Comparison of ENCODE assay signal across 18 cellular contexts in the genomic region with DNA sequence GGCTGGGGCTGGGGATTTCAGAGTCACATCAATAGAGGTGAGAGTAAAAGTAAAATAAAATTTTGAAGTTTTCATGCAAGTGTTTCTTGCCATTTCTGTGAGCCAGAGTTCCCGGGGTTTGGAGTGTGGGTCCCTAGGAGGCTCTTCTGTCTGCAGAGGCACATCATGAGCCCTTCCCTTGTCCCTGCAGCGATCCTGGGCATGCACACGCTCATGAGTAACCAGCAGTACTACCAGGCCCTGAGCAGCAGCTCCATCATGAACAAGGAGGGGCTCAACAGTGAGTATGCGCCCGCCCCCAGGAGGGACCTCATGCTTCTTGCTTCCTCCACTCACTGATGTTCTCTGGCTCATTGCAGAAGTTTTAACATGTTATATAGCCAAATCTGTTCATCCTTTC.
A peak's percentile ranks its signal among the peaks of the same experiment; 100 is the strongest.
DNase-seq lines count a peak whose midpoint lies in the region; ATAC-seq and TF ChIP-seq lines count a peak whose summit lies in the region.
"Had no signal": no experiment of that assay in that cellular context is flagged by ENCODE, and none has a peak within 500 bp of the region (broad histone marks: within the 10 kb centered on the region; RNA-seq: fewer than 3 reads in every experiment).

No MANE protein-coding gene starts in this region.

- no peak for TF ChIP-seq POLR2A in thyroid gland (IDR thresholded peaks at IDR 0.05)

- H3K27me3 ChIP-seq in ascending aorta (no peaks in the 10 kb centered on the region), neural progenitor cell (no peaks in the 10 kb centered on the region), thyroid gland (no peaks in the 10 kb centered on the region)
- H3K27me3 ChIP-seq: BLaER1 had no signal

- peak overlapping the region; percentile 6 for H3K27ac Mint-ChIP-seq in neural progenitor cell
- no peak overlapping the region for H3K27ac Mint-ChIP-seq in activated naive CD8-positive, alpha-beta T cell treated with anti-CD3 and anti-CD28 coated beads for 36 hours
- no peak overlapping the region for H3K27ac Mint-ChIP-seq in activated T-cell treated with anti-CD3 and anti-CD28 coated beads, Interleukin-2, amount 50 U/mL, for 72 hours
- H3K27ac Mint-ChIP-seq: CD8-positive, alpha-beta memory T cell; HFFc6 had no signal

- H3K4me2 ChIP-seq in neural progenitor cell, result no peak overlapping the region
- H3K4me2 ChIP-seq: BLaER1 had no signal

- ATAC-seq in activated T-cell treated with anti-CD3 and anti-CD28 coated beads, Interleukin-2, amount 50 U/mL, for 72 hours (replicated peaks in 1 of 2), result no peak
- ATAC-seq: PC-3 had no signal

- H3K36me3 ChIP-seq in ascending aorta, result peaks cover 21 to 27% of the 10 kb centered on the region in 2 donors
- no peaks in the 10 kb centered on the region for H3K36me3 ChIP-seq in neural progenitor cell
- H3K36me3 ChIP-seq in thyroid gland, result peaks cover 0 to 11% of the 10 kb centered on the region in 2 donors
- H3K36me3 ChIP-seq: BLaER1 had no signal

- peaks cover 8% of the 10 kb centered on the region for H3K27me3 Mint-ChIP-seq in neural progenitor cell (ENCODE audit: insufficient read depth, low read depth)
- peaks cover 2% of the 10 kb centered on the region for H3K27me3 Mint-ChIP-seq in activated naive CD8-positive, alpha-beta T cell treated with anti-CD3 and anti-CD28 coated beads for 36 hours
- peaks cover 40% of the 10 kb centered on the region for H3K27me3 Mint-ChIP-seq in activated T-cell treated with anti-CD3 and anti-CD28 coated beads, Interleukin-2, amount 50 U/mL, for 72 hours (ENCODE audit: low read depth)

- H3K4me3 ChIP-seq in ascending aorta, result no peak overlapping the region
- H3K4me3 ChIP-seq in neural progenitor cell, result no peak overlapping the region
- H3K4me3 ChIP-seq in thyroid gland (replicated peaks in 1 of 3), result no peak overlapping the region
- H3K4me3 ChIP-seq: BLaER1 had no signal

- peak overlapping the region; percentile 1 to 74 for H3K27ac ChIP-seq in ascending aorta
- H3K27ac ChIP-seq in neural progenitor cell, result no peak overlapping the region
- H3K27ac ChIP-seq in thyroid gland, result peak overlapping the region; percentile 8 to 72 (median 63)
- H3K27ac ChIP-seq: 22Rv1, BLaER1 had no signal

- peaks cover 14% of the 10 kb centered on the region for H3K4me1 Mint-ChIP-seq in neural progenitor cell
- peaks cover 11% of the 10 kb centered on the region for H3K4me1 Mint-ChIP-seq in activated naive CD8-positive, alpha-beta T cell treated with anti-CD3 and anti-CD28 coated beads for 36 hours
- peaks cover 9% of the 10 kb centered on the region for H3K4me1 Mint-ChIP-seq in activated T-cell treated with anti-CD3 and anti-CD28 coated beads, Interleukin-2, amount 50 U/mL, for 72 hours (ENCODE audit: low read depth)

- no peaks in the 10 kb centered on the region for H3K79me2 ChIP-seq in neural progenitor cell (ENCODE audit: low read depth)

- no peaks in the 10 kb centered on the region for H3K36me3 Mint-ChIP-seq in neural progenitor cell
- no peaks in the 10 kb centered on the region for H3K36me3 Mint-ChIP-seq in activated naive CD8-positive, alpha-beta T cell treated with anti-CD3 and anti-CD28 coated beads for 36 hours
- H3K36me3 Mint-ChIP-seq in activated T-cell treated with anti-CD3 and anti-CD28 coated beads, Interleukin-2, amount 50 U/mL, for 72 hours (ENCODE audit: insufficient read depth in 2 of 2), result no peaks in the 10 kb centered on the region
- H3K36me3 Mint-ChIP-seq: CD8-positive, alpha-beta memory T cell had no signal

- no peak overlapping the region for H3K9ac ChIP-seq in neural progenitor cell
- H3K9ac ChIP-seq: BLaER1 had no signal

- H3K4me3 Mint-ChIP-seq in neural progenitor cell, result no peak overlapping the region
- H3K4me3 Mint-ChIP-seq in activated naive CD8-positive, alpha-beta T cell treated with anti-CD3 and anti-CD28 coated beads for 36 hours, result no peak overlapping the region
- no peak overlapping the region for H3K4me3 Mint-ChIP-seq in activated T-cell treated with anti-CD3 and anti-CD28 coated beads, Interleukin-2, amount 50 U/mL, for 72 hours
- H3K4me3 Mint-ChIP-seq: CD8-positive, alpha-beta memory T cell; HFFc6 had no signal

- H4K20me1 ChIP-seq in neural progenitor cell (ENCODE audit: low read depth), result no peaks in the 10 kb centered on the region
- H4K20me1 ChIP-seq: BLaER1 had no signal

- H3K9me3 Mint-ChIP-seq in neural progenitor cell, result no peaks in the 10 kb centered on the region
- H3K9me3 Mint-ChIP-seq in activated naive CD8-positive, alpha-beta T cell treated with anti-CD3 and anti-CD28 coated beads for 36 hours, result no peaks in the 10 kb centered on the region
- H3K9me3 Mint-ChIP-seq in activated T-cell treated with anti-CD3 and anti-CD28 coated beads, Interleukin-2, amount 50 U/mL, for 72 hours, result no peaks in the 10 kb centered on the region
- H3K9me3 Mint-ChIP-seq: CD8-positive, alpha-beta memory T cell; HFFc6 had no signal

- H3K9me3 ChIP-seq in ascending aorta (no peaks in the 10 kb centered on the region), neural progenitor cell (ENCODE audit: low read depth) (no peaks in the 10 kb centered on the region), thyroid gland (no peaks in the 10 kb centered on the region)
- H3K9me3 ChIP-seq: BLaER1 had no signal

- 91 to 96% methylated on average over 5 of the region's 5 CpGs for WGBS in thyroid gland, 2 donors

- H3F3A ChIP-seq in neural progenitor cell (ENCODE audit: low read depth), result no peaks in the 10 kb centered on the region

- intact Hi-C loops in ascending aorta (cut with DNase I), result no loop called here
- intact Hi-C loops in thyroid gland (cut with DNase I), result no loop called here

- no peak overlapping the region for H2AFZ ChIP-seq in neural progenitor cell (replicated peaks)

- TF ChIP-seq CTCF in ascending aorta (IDR thresholded peaks at IDR 0.05) (no peak), neural progenitor cell (IDR thresholded peaks at IDR 0.05) (no peak), thyroid gland (IDR thresholded peaks at IDR 0.05) (no peak)

- DNase-seq in DMS 273 (lab: John Stamatoyannopoulos, UW; ENCODE audit: unreplicated experiment) (peak; percentile 17), DMS 273 treated with DMSO at 0.1 percent for 48 hours (lab: John Stamatoyannopoulos, UW) (no peak), ascending aorta (ENCODE audit: low spot score in 2 of 2) (no peak), neural progenitor cell (ENCODE audit: low spot score) (no peak), thyroid gland (no peak), epidermal melanocyte (ENCODE audit: insufficient read length, low spot score) (no peak)
- DNase-seq in activated naive CD8-positive, alpha-beta T cell treated with anti-CD3 and anti-CD28 coated beads for 36 hours, result no peak
- DNase-seq in activated T-cell treated with anti-CD3 and anti-CD28 coated beads, Interleukin-2, amount 50 U/mL, for 72 hours, result no peak
- DNase-seq: CD8-positive, alpha-beta memory T cell; HFFc6; MM.1S; NCI-H1105; NCI-H1694 treated with DMSO at 0.1 percent for 48 hours; NCI-H446; NCI-H748 treated with DMSO at 0.1 percent for 48 hours; PC-3 had no signal

- H3K4me1 ChIP-seq in ascending aorta (peaks cover 21 to 35% of the 10 kb centered on the region in 2 donors), neural progenitor cell (peaks cover 19% of the 10 kb centered on the region), thyroid gland (peaks cover 59 to 66% of the 10 kb centered on the region in 2 donors)
